In the genomic region with DNA sequence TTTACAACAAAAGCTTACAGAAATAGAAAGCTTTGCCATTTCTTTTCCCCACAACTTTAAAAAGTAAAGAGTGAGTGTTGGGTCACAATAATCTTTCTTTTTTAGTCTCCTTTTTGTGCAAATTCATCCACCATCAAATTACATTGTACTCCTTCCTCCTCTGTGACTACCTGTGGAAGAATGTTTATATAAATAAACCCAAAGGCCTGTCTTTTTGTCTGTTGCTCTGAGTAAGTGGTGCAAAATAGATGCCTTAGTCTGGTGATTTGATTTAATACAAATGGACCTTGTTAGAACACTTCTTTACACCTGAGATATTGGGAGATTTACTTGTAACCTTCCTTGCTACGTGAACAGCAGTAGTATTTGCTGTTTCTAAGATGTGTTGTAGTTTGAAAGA, we compare ENCODE assay signal across 1 cellular context.
TF ChIP-seq lines count a peak whose summit lies in the region.

No MANE protein-coding gene starts in this region.

TF ChIP-seq in IMR-90, 13 proteins besides CTCF, POLR2A, EP300 and RAD21:
- TF ChIP-seq MAZ (IDR thresholded peaks at IDR 0.05; ENCODE audit: borderline replicate concordance, low read depth, low read length), result no peak
- no peak for TF ChIP-seq NFE2L2 (IDR thresholded peaks at IDR 0.05; ENCODE audit: low read depth, low read length)
- TF ChIP-seq MAFK (IDR thresholded peaks at IDR 0.05; ENCODE audit: low read depth, low read length), result no peak
- no peak for TF ChIP-seq RFX5 (IDR thresholded peaks at IDR 0.05; ENCODE audit: low read depth, low read length)
- TF ChIP-seq MXI1 (IDR thresholded peaks at IDR 0.05; ENCODE audit: borderline replicate concordance, low read depth, low read length), result no peak
- no peak for TF ChIP-seq BHLHE40 (IDR thresholded peaks at IDR 0.05; ENCODE audit: low read depth, low read length)
- no peak for TF ChIP-seq SMC3 (IDR thresholded peaks at IDR 0.05; ENCODE audit: low read depth, low read length)
